Comparison of ENCODE assay signal across 1 cellular context in genomic region chr1:21536223-21536622, GRCh38.
TF ChIP-seq lines count a peak whose summit lies in the region.

No MANE protein-coding gene starts in this region.

TF ChIP-seq in WTC11, 78 proteins besides CTCF, POLR2A, EP300 and RAD21 (continued from another document):
- TF ChIP-seq ZNF532 (CRISPR knock-in tag; IDR thresholded peaks at IDR 0.05; ENCODE audit: borderline replicate concordance) (no peak), MYBL2 (CRISPR knock-in tag; IDR thresholded peaks at IDR 0.05) (no peak), CREB1 (CRISPR knock-in tag; IDR thresholded peaks at IDR 0.05) (no peak), CBFB (CRISPR knock-in tag; IDR thresholded peaks at IDR 0.05; ENCODE audit: low read depth) (no peak), ZNF396 (CRISPR knock-in tag; IDR thresholded peaks at IDR 0.05; ENCODE audit: borderline replicate concordance) (no peak), SOX15 (CRISPR knock-in tag; IDR thresholded peaks at IDR 0.05) (no peak), ERG (CRISPR knock-in tag; IDR thresholded peaks at IDR 0.05) (no peak), FOXP1 (CRISPR knock-in tag; IDR thresholded peaks at IDR 0.05; ENCODE audit: borderline replicate concordance) (no peak), NFYB (CRISPR knock-in tag; conservative IDR thresholded peaks at IDR 0.05; ENCODE audit: low read depth) (no peak), EMX1 (CRISPR knock-in tag; IDR thresholded peaks at IDR 0.05) (no peak), ZNF423 (CRISPR knock-in tag; IDR thresholded peaks at IDR 0.05) (no peak), RORB (CRISPR knock-in tag; IDR thresholded peaks at IDR 0.05) (no peak), CREM (CRISPR knock-in tag; IDR thresholded peaks at IDR 0.05) (no peak)
